In the genomic region with DNA sequence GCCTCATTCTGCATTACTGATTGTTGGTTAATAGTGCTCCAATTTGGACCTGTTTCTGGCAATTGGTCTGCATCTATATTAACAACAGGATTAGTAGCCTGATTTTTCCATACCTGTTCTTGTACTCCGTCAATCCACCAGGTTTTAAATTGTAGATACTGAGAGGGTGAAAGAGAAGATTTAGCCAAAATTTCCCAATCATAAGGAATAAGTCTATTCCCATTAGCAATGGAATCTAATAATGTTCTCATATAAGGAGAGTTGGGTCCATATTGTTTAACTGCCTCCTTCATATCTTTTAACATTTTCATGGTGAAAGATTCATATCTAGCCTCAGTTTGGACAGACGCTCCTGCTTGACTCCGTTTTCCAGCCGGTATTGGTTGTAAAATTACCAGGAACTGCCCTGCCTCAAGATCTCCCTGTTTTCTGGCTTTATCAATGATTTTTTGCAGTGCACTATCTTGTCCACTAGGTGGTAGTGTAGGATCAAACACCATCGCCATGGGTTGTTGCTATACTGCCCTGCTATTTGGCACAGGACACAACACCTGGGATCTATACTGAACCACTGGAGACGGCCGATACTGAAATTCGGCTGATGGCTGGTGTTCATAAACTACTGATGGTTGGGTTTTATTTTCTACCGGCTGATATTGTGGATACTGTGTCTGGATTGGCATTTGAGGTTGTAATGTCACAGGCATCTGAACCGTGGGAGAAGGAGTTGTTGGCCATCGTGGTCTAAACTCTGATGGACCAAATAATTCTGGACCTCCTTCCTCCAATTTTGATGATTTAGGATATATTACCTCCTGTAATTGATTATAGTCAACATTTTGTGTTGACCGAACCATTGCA, we compare ENCODE assay signal across 9 cellular contexts. TPM values are rescaled to one million over a fixed set of nuclear protein-coding genes. Genes with fewer than 3 reads are reported as not detected.
DNase-seq lines count a peak whose midpoint lies in the region; ATAC-seq and TF ChIP-seq lines count a peak whose summit lies in the region.
"Had no signal": no experiment of that assay in that cellular context is flagged by ENCODE, and none has a peak within 500 bp of the region (broad histone marks: within the 10 kb centered on the region; RNA-seq: fewer than 3 reads in every experiment).

No MANE protein-coding gene starts in this region.

- peak; percentile 86 for ATAC-seq in Right ventricle myocardium inferior
- no peak for ATAC-seq in GM18519 (IDR thresholded peaks at IDR 0.05; ENCODE audit: low FRiP score, unreplicated experiment)

- H2AFZ ChIP-seq in fibroblast of lung (ENCODE audit: low read length) (no peak overlapping the region), neural cell (ENCODE audit: low read depth, low read length) (no peak overlapping the region)

- no peaks in the 10 kb centered on the region for H3K27me3 ChIP-seq in fibroblast of lung (ENCODE audit: control insufficient read depth, insufficient read depth, low read length)
- H3K27me3 ChIP-seq in neural cell (ENCODE audit: insufficient read depth, low read depth, low read length): no peaks in the 10 kb centered on the region

- H3K4me3 ChIP-seq in fibroblast of lung (replicated peaks in 1 of 4; ENCODE audit: control extremely low read depth in 1 of 4, insufficient read depth in 1 of 4, low read depth in 3 of 4, low read length in 4 of 4): no peak overlapping the region
- no peak overlapping the region for H3K4me3 ChIP-seq in neural cell (ENCODE audit: low read length)

- H3K9ac ChIP-seq in fibroblast of lung (ENCODE audit: insufficient read depth, low read length): no peak overlapping the region
- H3K9ac ChIP-seq in neural cell (ENCODE audit: low read length): no peak overlapping the region

- TF ChIP-seq CTCF in fibroblast of lung (conservative IDR thresholded peaks at IDR 0.05 in 1 of 2, IDR thresholded peaks at IDR 0.05 in 1 of 2; ENCODE audit: low read depth in 1 of 2, low read length in 2 of 2) (peak; percentile 89 to 92), neural cell (IDR thresholded peaks at IDR 0.05; ENCODE audit: poor library complexity, severe bottlenecking) (peak; percentile 98)

- H3K36me3 ChIP-seq in fibroblast of lung (ENCODE audit: control insufficient read depth, insufficient read depth, low read length) (no peaks in the 10 kb centered on the region), neural cell (ENCODE audit: insufficient read depth, low read length) (no peaks in the 10 kb centered on the region)

- DNase-seq in Right ventricle myocardium inferior (ENCODE audit: missing footprints) (no peak), cardiac septum (ENCODE audit: low spot score) (no peak), KG1 (lab: John Stamatoyannopoulos, UW) (peak; percentile 47), NOMO-1 treated with dmso at 0.1 percent for 144 hours (lab: John Stamatoyannopoulos, UW; ENCODE audit: unreplicated experiment) (peak; percentile 7), activated T-cell treated with anti-CD3 and anti-CD28 coated beads for 4 hours (peak; percentile 43), fibroblast of lung (ENCODE audit: low read depth in 2 of 2) (peak; percentile 50 to 76)

- no peak for TF ChIP-seq EP300 in neural cell (conservative IDR thresholded peaks at IDR 0.05; ENCODE audit: poor library complexity, severe bottlenecking)

- no peaks in the 10 kb centered on the region for H3K79me2 ChIP-seq in fibroblast of lung (ENCODE audit: control insufficient read depth, insufficient read depth, low read length)
- no peaks in the 10 kb centered on the region for H3K79me2 ChIP-seq in neural cell (replicated peaks; ENCODE audit: insufficient read depth, low read length)

- H3K4me2 ChIP-seq in fibroblast of lung (ENCODE audit: extremely low read depth, insufficient read depth, low read length) (no peak overlapping the region), neural cell (ENCODE audit: low read length) (no peak overlapping the region)

- H3K27ac ChIP-seq in fibroblast of lung (ENCODE audit: insufficient read depth, low read length): no peak overlapping the region
- no peak overlapping the region for H3K27ac ChIP-seq in neural cell (ENCODE audit: low read length)
- H3K27ac ChIP-seq: epithelial cell of prostate had no signal

- H3K9me3 ChIP-seq in fibroblast of lung (ENCODE audit: control insufficient read depth, insufficient read depth, low read depth, low read length): no peaks in the 10 kb centered on the region
- H3K9me3 ChIP-seq in neural cell (ENCODE audit: low read length): no peaks in the 10 kb centered on the region

- no peaks in the 10 kb centered on the region for H3F3A ChIP-seq in neural cell (ENCODE audit: insufficient read depth, low read length, poor library complexity, severe bottlenecking)

- H4K20me1 ChIP-seq in fibroblast of lung (ENCODE audit: control insufficient read depth, extremely low read depth, insufficient read depth, low read length): no peaks in the 10 kb centered on the region
- H4K20me1 ChIP-seq in neural cell (ENCODE audit: insufficient read depth): no peaks in the 10 kb centered on the region

- peak; percentile 97 for TF ChIP-seq RAD21 in neural cell (conservative IDR thresholded peaks at IDR 0.05)

- intact Hi-C loops in Right ventricle myocardium inferior (cut with DNase I) (loop anchor here (1.0 kb wide), 1 partner anchor 76 kb away; no protein-coding TSS in a partner anchor), cardiac septum (cut with DNase I) (loop anchor here (1.0 to 5.0 kb wide), 3 partner anchors 22 to 78 kb away; a partner anchor contains a TSS)

- H3K9me2 ChIP-seq in neural cell (ENCODE audit: insufficient read depth, low read length): no peaks in the 10 kb centered on the region

- no peaks in the 10 kb centered on the region for H3K4me1 ChIP-seq in fibroblast of lung (ENCODE audit: control insufficient read depth, extremely low read depth, insufficient read depth, low read length)

TF ChIP-seq in neural cell, 6 proteins besides CTCF, POLR2A, EP300 and RAD21:
- no peak for TF ChIP-seq POLR2AphosphoS5 (IDR thresholded peaks at IDR 0.05)
- TF ChIP-seq EZH2 (IDR thresholded peaks at IDR 0.05; ENCODE audit: borderline replicate concordance, insufficient read depth, low read length, poor library complexity, severe bottlenecking): no peak
- peak; percentile 96 for TF ChIP-seq SMC3 (conservative IDR thresholded peaks at IDR 0.05; ENCODE audit: poor library complexity)
- TF ChIP-seq MXI1 (conservative IDR thresholded peaks at IDR 0.05; ENCODE audit: poor library complexity, severe bottlenecking): no peak
- no peak for TF ChIP-seq TAF1 (IDR thresholded peaks at IDR 0.05; ENCODE audit: low read depth)
TF ChIP-seq in neural cell: peak in this region for 1.

RNA-seq across cellular contexts. Expression of a gene that starts 25.2 kb away (rescaled TPM):
- total RNA-seq in Right ventricle myocardium inferior (16.3 TPM), cardiac septum (26.2 TPM), fibroblast of lung (16.7 and 22.6 TPM in 2 replicates)
- polyA plus RNA-seq in fibroblast of lung (12.7 and 12.8 TPM in 2 replicates), neural cell (1.9 and 3.0 TPM in 2 replicates)
- 27.8 and 33.6 TPM in 2 replicates for polyA plus RNA-seq in fibroblast of lung (2012)
- polyA minus RNA-seq in fibroblast of lung (ENCODE audit: low replicate concordance) (22.4 and 58.6 TPM in 2 replicates), neural cell (0.69 TPM in 1 of 2 replicates, not detected in the other)

RNA-seq across cellular contexts. Expression of a gene that starts 37.9 kb away (rescaled TPM):
- total RNA-seq in Right ventricle myocardium inferior: 0.08 TPM
- 0.05 TPM for total RNA-seq in cardiac septum
- 0.17 and 0.26 TPM in 2 replicates for total RNA-seq in fibroblast of lung
- 0.11 TPM in 1 of 2 replicates, not detected in the other for polyA plus RNA-seq in fibroblast of lung
- not detected in 2 replicates for polyA plus RNA-seq in fibroblast of lung (2012)
- polyA minus RNA-seq in fibroblast of lung (ENCODE audit: low replicate concordance): not detected in 2 replicates
- polyA plus RNA-seq in neural cell: 43.6 and 49.3 TPM in 2 replicates
- polyA minus RNA-seq in neural cell: 33.0 and 36.0 TPM in 2 replicates

RNA-seq across cellular contexts. Expression of a gene that starts 57.5 kb away (rescaled TPM):
- total RNA-seq in Right ventricle myocardium inferior (not detected), cardiac septum (1.4 TPM), fibroblast of lung (not detected in 2 replicates)
- polyA plus RNA-seq in fibroblast of lung (not detected in 2 replicates), neural cell (2.3 and 4.1 TPM in 2 replicates)
- not detected in 2 replicates for polyA plus RNA-seq in fibroblast of lung (2012)
- polyA minus RNA-seq in fibroblast of lung (ENCODE audit: low replicate concordance) (not detected in 2 replicates), neural cell (0.23 and 1.2 TPM in 2 replicates)

Comparison
In these comparisons a context has a peak if more than half of its experiments do, and no peak if none do; other contexts are left out.
1. DNase-seq: peak in KG1 (single experiment), NOMO-1 treated with dmso at 0.1 percent for 144 hours (single experiment), activated T-cell treated with anti-CD3 and anti-CD28 coated beads for 4 hours (single experiment) and fibroblast of lung (2 of 2); none in Right ventricle myocardium inferior (single experiment) and cardiac septum (single experiment).